In genomic region chr2:201996681-201997254, GRCh38 we compare ENCODE assay signal across 2 cellular contexts.
A peak's percentile ranks its signal among the peaks of the same experiment; 100 is the strongest.
TF ChIP-seq lines count a peak whose summit lies in the region.

No MANE protein-coding gene starts in this region.

TF ChIP-seq in IMR-90, 13 proteins besides CTCF, POLR2A, EP300 and RAD21:
- TF ChIP-seq MAFK (IDR thresholded peaks at IDR 0.05; ENCODE audit: low read depth, low read length) (no peak), RCOR1 (IDR thresholded peaks at IDR 0.05; ENCODE audit: insufficient replicate concordance, low read length) (no peak), MAZ (IDR thresholded peaks at IDR 0.05; ENCODE audit: borderline replicate concordance, low read depth, low read length) (no peak), RFX5 (IDR thresholded peaks at IDR 0.05; ENCODE audit: low read depth, low read length) (no peak), BHLHE40 (IDR thresholded peaks at IDR 0.05; ENCODE audit: low read depth, low read length) (no peak), SMC3 (IDR thresholded peaks at IDR 0.05; ENCODE audit: low read depth, low read length) (no peak), CEBPB (IDR thresholded peaks at IDR 0.05; ENCODE audit: low read depth, low read length) (no peak)
- TF ChIP-seq, protein P1, sequence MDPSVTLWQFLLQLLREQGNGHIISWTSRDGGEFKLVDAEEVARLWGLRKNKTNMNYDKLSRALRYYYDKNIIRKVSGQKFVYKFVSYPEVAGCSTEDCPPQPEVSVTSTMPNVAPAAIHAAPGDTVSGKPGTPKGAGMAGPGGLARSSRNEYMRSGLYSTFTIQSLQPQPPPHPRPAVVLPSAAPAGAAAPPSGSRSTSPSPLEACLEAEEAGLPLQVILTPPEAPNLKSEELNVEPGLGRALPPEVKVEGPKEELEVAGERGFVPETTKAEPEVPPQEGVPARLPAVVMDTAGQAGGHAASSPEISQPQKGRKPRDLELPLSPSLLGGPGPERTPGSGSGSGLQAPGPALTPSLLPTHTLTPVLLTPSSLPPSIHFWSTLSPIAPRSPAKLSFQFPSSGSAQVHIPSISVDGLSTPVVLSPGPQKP (IDR thresholded peaks at IDR 0.05; ENCODE audit: borderline replicate concordance, low read depth, low read length) = no peak

TF ChIP-seq in SK-N-SH, 30 proteins besides CTCF, POLR2A, EP300 and RAD21:
- peak; percentile 26 for TF ChIP-seq CHD2 (IDR thresholded peaks at IDR 0.05; ENCODE audit: low read length, partially characterized antibody)
- TF ChIP-seq FOXJ3 (CRISPR knock-in tag; IDR thresholded peaks at IDR 0.05) = no peak; the same call in 1 of the 2 replicates
- no peak for TF ChIP-seq FOXM1 (IDR thresholded peaks at IDR 0.05; ENCODE audit: low read depth)
- TF ChIP-seq MXI1 (IDR thresholded peaks at IDR 0.05; ENCODE audit: low read depth, low read length) = peak; percentile 53; the same call in 1 of the 2 replicates
- peak; percentile 21; the same call in 1 of the 2 replicates for TF ChIP-seq TCF12 (IDR thresholded peaks at IDR 0.05)
- TF ChIP-seq RCOR1 (IDR thresholded peaks at IDR 0.05; ENCODE audit: low read length) = peak; percentile 88
- TF ChIP-seq GATA2 (CRISPR knock-in tag; IDR thresholded peaks at IDR 0.05) = peak; percentile 67
